ENCODE assay signal across 9 cellular contexts in genomic region chr5:138725153-138725884, GRCh38. TPM values are rescaled to one million over a fixed set of nuclear protein-coding genes. Genes with fewer than 3 reads are reported as not detected.
DNase-seq lines count a peak whose midpoint lies in the region; ATAC-seq and TF ChIP-seq lines count a peak whose summit lies in the region.
"Had no signal": no experiment of that assay in that cellular context is flagged by ENCODE, and none has a peak within 500 bp of the region (broad histone marks: within the 10 kb centered on the region; RNA-seq: fewer than 3 reads in every experiment).

No MANE protein-coding gene starts in this region.

- H3K4me3 ChIP-seq in GM23338 (no peak overlapping the region), lower leg skin (ENCODE audit: low read depth, poor library complexity, severe bottlenecking) (no peak overlapping the region), upper lobe of right lung (no peak overlapping the region)

- H3K4me2 ChIP-seq in GM23338, result peak overlapping the region; percentile 60

- H3K27ac ChIP-seq in GM23338 (ENCODE audit: low read depth) (peak overlapping the region; percentile 94), cingulate gyrus (ENCODE audit: low read depth, low read length) (peak overlapping the region; percentile 82), upper lobe of right lung (no peak overlapping the region)

- H3K4me1 Mint-ChIP-seq in GM23338, result peaks cover 40% of the 10 kb centered on the region

- no peaks in the 10 kb centered on the region for H4K20me1 ChIP-seq in GM23338 (replicated peaks; ENCODE audit: insufficient read depth)

- WGBS in lower leg skin, 2 donors, result 43 to 46% methylated on average over 13 of the region's 13 CpGs

- no peaks in the 10 kb centered on the region; the same call in 2 of the 3 replicates for H3K9me3 Mint-ChIP-seq in GM23338
- H3K9me3 Mint-ChIP-seq: T-helper 1 cell treated with Interleukin-12 subunit alpha and Interleukin-12 subunit beta and Interleukin-4 antibody, amounts not matched to agents 30 μg/mL and 1 μg/mL, for 36 hours had no signal

- intact Hi-C loops in lower leg skin (cut with DNase I; ENCODE audit: low total_unique reads), result no loop called here
- intact Hi-C loops in upper lobe of right lung (cut with DNase I), result no loop called here

- peaks cover 34% of the 10 kb centered on the region for H3K4me1 ChIP-seq in GM23338 (ENCODE audit: insufficient read depth)
- no peaks in the 10 kb centered on the region for H3K4me1 ChIP-seq in upper lobe of right lung

- peak; percentile 90 for ATAC-seq in GM23338
- peak; percentile 84 for ATAC-seq in upper lobe of right lung
- ATAC-seq in HG02588 (IDR thresholded peaks at IDR 0.05; ENCODE audit: unreplicated experiment), result no peak
- ATAC-seq in HG03521 (IDR thresholded peaks at IDR 0.05; ENCODE audit: unreplicated experiment), result no peak

- peak; percentile 93 for DNase-seq in GM23338 (ENCODE audit: low spot score)
- DNase-seq in NCI-H2227 treated with DMSO at 0.1 percent for 48 hours (lab: John Stamatoyannopoulos, UW), result peak; percentile 36
- peak; percentile 76 to 88 for DNase-seq in lower leg skin (ENCODE audit: low spot score in 2 of 2)
- no peak for DNase-seq in upper lobe of right lung
- no peak for DNase-seq in activated gamma-delta T cell (lab: John Stamatoyannopoulos, UW)

- H3K27me3 Mint-ChIP-seq in GM23338 (ENCODE audit: insufficient read depth, low read depth, poor library complexity), result peaks cover 10% of the 10 kb centered on the region

- H3K27me3 ChIP-seq in GM23338 (ENCODE audit: insufficient read depth), result no peaks in the 10 kb centered on the region
- no peaks in the 10 kb centered on the region for H3K27me3 ChIP-seq in upper lobe of right lung

- H3K27ac Mint-ChIP-seq in GM23338, result peak overlapping the region; percentile 86
- H3K27ac Mint-ChIP-seq: T-helper 1 cell treated with Interleukin-12 subunit alpha and Interleukin-12 subunit beta and Interleukin-4 antibody, amounts not matched to agents 30 μg/mL and 1 μg/mL, for 36 hours had no signal

- peak; percentile 59 to 73 for TF ChIP-seq CTCF in GM23338 (conservative IDR thresholded peaks at IDR 0.05; ENCODE audit: low read depth in 2 of 2)
- TF ChIP-seq CTCF in lower leg skin (IDR thresholded peaks at IDR 0.05), result no peak
- TF ChIP-seq CTCF in upper lobe of right lung (IDR thresholded peaks at IDR 0.05), result peak; percentile 31

- peaks cover 2% of the 10 kb centered on the region; the same call in 1 of the 2 replicates for H3F3A ChIP-seq in GM23338 (replicated peaks; ENCODE audit: low read depth)

- H3K9me2 ChIP-seq in GM23338 (ENCODE audit: insufficient read depth), result no peaks in the 10 kb centered on the region

- H3K36me3 Mint-ChIP-seq in GM23338 (ENCODE audit: low read depth), result no peaks in the 10 kb centered on the region; the same call in 2 of the 3 replicates

- H3K4me3 Mint-ChIP-seq in GM23338, result peak overlapping the region; percentile 11; the same call in 1 of the 3 replicates
- H3K4me3 Mint-ChIP-seq: T-helper 1 cell treated with Interleukin-12 subunit alpha and Interleukin-12 subunit beta and Interleukin-4 antibody, amounts not matched to agents 30 μg/mL and 1 μg/mL, for 36 hours had no signal

- H3K36me3 ChIP-seq in GM23338 (ENCODE audit: insufficient read depth) (no peaks in the 10 kb centered on the region), upper lobe of right lung (no peaks in the 10 kb centered on the region)

- TF ChIP-seq POLR2A in lower leg skin (IDR thresholded peaks at IDR 0.05), result no peak

- H3K79me2 ChIP-seq in GM23338 (replicated peaks; ENCODE audit: insufficient read depth), result no peaks in the 10 kb centered on the region

- no peaks in the 10 kb centered on the region for H3K9me3 ChIP-seq in upper lobe of right lung

- H2AFZ ChIP-seq in GM23338, result peak overlapping the region; percentile 85

TF ChIP-seq in GM23338, 12 proteins besides CTCF, POLR2A, EP300 and RAD21:
- TF ChIP-seq ZNF114 (CRISPR knock-in tag; IDR thresholded peaks at IDR 0.05) (no peak), ETS1 (IDR thresholded peaks at IDR 0.05) (no peak)

RNA-seq across cellular contexts. Expression of gene CTNNA1, which starts 27.9 kb away (rescaled TPM):
- 292 and 348 TPM in 2 replicates for total RNA-seq in GM23338 (2014; rRNA removed; shearing (Covaris generic))
- polyA plus RNA-seq in GM23338 (2016; fragmentation: Nextera tagmentation; extraction: Ambion mirVana), result 111 and 116 TPM in 2 replicates
- 100 to 1,000 TPM; 223 to 304 (median 263) TPM for total RNA-seq in lower leg skin
- total RNA-seq in upper lobe of right lung, result 362 TPM

Comparison
In these comparisons a context has a peak if more than half of its experiments do, and no peak if none do; other contexts are left out.
1. ATAC-seq: peak in GM23338 (single experiment) and upper lobe of right lung (single experiment); none in HG02588 (single experiment) and HG03521 (single experiment).
2. DNase-seq: peak in GM23338 (single experiment), NCI-H2227 treated with DMSO at 0.1 percent for 48 hours (single experiment) and lower leg skin (2 of 2); none in upper lobe of right lung (single experiment) and activated gamma-delta T cell (single experiment).
3. CTCF ChIP-seq: peak in GM23338 (2 of 2) and upper lobe of right lung (single experiment); none in lower leg skin (0 of 3).